ENCODE assay signal across 12 cellular contexts in the genomic region with DNA sequence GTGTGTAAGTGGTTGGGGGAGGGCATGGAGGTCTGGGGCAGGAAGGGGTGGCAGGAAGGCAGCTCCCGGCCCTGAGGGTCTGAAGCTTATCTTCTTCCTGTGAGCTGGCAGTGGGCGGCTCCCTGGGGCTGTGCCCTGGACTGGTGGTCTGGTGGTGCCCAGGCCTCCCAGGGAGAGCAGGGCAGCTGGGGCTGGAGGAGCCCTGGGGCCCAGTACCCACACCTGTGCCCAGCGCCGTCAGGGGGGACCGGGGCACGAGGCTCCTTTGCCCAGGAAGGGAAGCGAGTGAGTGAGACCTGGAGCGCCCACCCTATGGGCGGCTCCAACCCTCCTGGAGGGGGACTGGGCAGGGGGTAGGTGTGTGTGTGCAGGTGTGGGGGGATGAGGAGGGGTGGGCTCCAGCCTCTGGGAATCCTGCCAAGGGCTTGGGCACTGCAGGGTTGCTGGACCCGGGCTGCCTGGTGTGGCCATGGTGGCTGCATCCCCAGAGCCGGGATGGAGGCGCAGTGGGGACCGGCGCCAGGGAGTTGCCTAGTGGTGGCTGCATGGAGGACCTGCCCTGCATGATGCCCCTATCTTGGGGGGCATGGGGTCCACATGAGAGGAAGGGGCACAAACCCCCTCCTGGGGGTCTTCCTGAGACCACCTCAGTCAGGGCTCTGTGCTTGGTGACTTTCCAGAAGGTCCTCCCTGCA.
DNase-seq lines count a peak whose midpoint lies in the region; ATAC-seq and TF ChIP-seq lines count a peak whose summit lies in the region.
"Had no signal": no experiment of that assay in that cellular context is flagged by ENCODE, and none has a peak within 500 bp of the region (broad histone marks: within the 10 kb centered on the region; RNA-seq: fewer than 3 reads in every experiment).

No MANE protein-coding gene starts in this region.

- H3K4me1 ChIP-seq in right cardiac atrium (ENCODE audit: control insufficient read depth, insufficient read depth, low read length) (no peaks in the 10 kb centered on the region), suprapubic skin (no peaks in the 10 kb centered on the region)
- H3K4me1 ChIP-seq: tibial nerve had no signal

- CTCF ChIA-PET in activated CD8-positive, alpha-beta memory T cell treated with anti-CD3 and anti-CD28 coated beads, Interleukin-2, amount 10 ng/mL, durations not matched to agents 7 days and 5 days (lab: Charles Lee) = interaction anchor here (0.6 kb wide), 1 partner anchor 744 kb away, joined by 3 read pairs; no protein-coding TSS in a partner anchor
- CTCF ChIA-PET in activated CD8-positive, alpha-beta T cell treated with anti-CD3 and anti-CD28 coated beads, Interleukin-2, amount 10 ng/mL, durations not matched to agents 7 days and 5 days (lab: Charles Lee) = no interaction called here

- no peaks in the 10 kb centered on the region for H3K36me3 Mint-ChIP-seq in activated CD8-positive, alpha-beta memory T cell treated with anti-CD3 and anti-CD28 coated beads, Interleukin-2, amount 10 ng/mL, durations not matched to agents 7 days and 5 days
- H3K36me3 Mint-ChIP-seq in activated CD8-positive, alpha-beta T cell treated with anti-CD3 and anti-CD28 coated beads, Interleukin-2, amount 10 ng/mL, durations not matched to agents 7 days and 5 days (ENCODE audit: low read depth) = no peaks in the 10 kb centered on the region

- no peak overlapping the region for H3K4me3 ChIP-seq in right cardiac atrium (ENCODE audit: low read length)
- no peak overlapping the region for H3K4me3 ChIP-seq in suprapubic skin
- H3K4me3 ChIP-seq: skin epidermis, tibial nerve had no signal

- intact Hi-C loops in right cardiac atrium (cut with DNase I) = no loop called here

- H3K27me3 ChIP-seq in right cardiac atrium (ENCODE audit: control insufficient read depth, insufficient read depth) (no peaks in the 10 kb centered on the region), suprapubic skin (peaks cover 15% of the 10 kb centered on the region)
- H3K27me3 ChIP-seq: tibial nerve had no signal

- peaks cover 18% of the 10 kb centered on the region for H3K27me3 Mint-ChIP-seq in activated CD8-positive, alpha-beta memory T cell treated with anti-CD3 and anti-CD28 coated beads, Interleukin-2, amount 10 ng/mL, durations not matched to agents 7 days and 5 days
- H3K27me3 Mint-ChIP-seq in activated CD8-positive, alpha-beta T cell treated with anti-CD3 and anti-CD28 coated beads, Interleukin-2, amount 10 ng/mL, durations not matched to agents 7 days and 5 days (ENCODE audit: low read depth) = peaks cover 15% of the 10 kb centered on the region

- no peaks in the 10 kb centered on the region for H3K9me3 Mint-ChIP-seq in activated CD8-positive, alpha-beta memory T cell treated with anti-CD3 and anti-CD28 coated beads, Interleukin-2, amount 10 ng/mL, durations not matched to agents 7 days and 5 days (ENCODE audit: low read depth)
- no peaks in the 10 kb centered on the region for H3K9me3 Mint-ChIP-seq in activated CD8-positive, alpha-beta T cell treated with anti-CD3 and anti-CD28 coated beads, Interleukin-2, amount 10 ng/mL, durations not matched to agents 7 days and 5 days (ENCODE audit: insufficient read depth)
- H3K9me3 Mint-ChIP-seq: activated T-helper 2 cell treated with anti-CD3 and anti-CD28 coated beads, Interferon-gamma antibody, Interleukin-2, Interleukin-4, amounts not matched to agents 10 μg/mL and 5 μg/mL and 100 μg/mL, durations not matched to agents 14 hours and 24 hours and 36 hours had no signal

- no peak overlapping the region for H3K4me3 Mint-ChIP-seq in activated CD8-positive, alpha-beta memory T cell treated with anti-CD3 and anti-CD28 coated beads, Interleukin-2, amount 10 ng/mL, durations not matched to agents 7 days and 5 days
- no peak overlapping the region for H3K4me3 Mint-ChIP-seq in activated CD8-positive, alpha-beta T cell treated with anti-CD3 and anti-CD28 coated beads, Interleukin-2, amount 10 ng/mL, durations not matched to agents 7 days and 5 days

- no peaks in the 10 kb centered on the region for H3K9me3 ChIP-seq in right cardiac atrium (ENCODE audit: control insufficient read depth, low read length)
- H3K9me3 ChIP-seq in suprapubic skin = no peaks in the 10 kb centered on the region

- no peaks in the 10 kb centered on the region for H3K36me3 ChIP-seq in suprapubic skin
- H3K36me3 ChIP-seq: tibial nerve had no signal

- no peak for TF ChIP-seq EP300 in suprapubic skin (IDR thresholded peaks at IDR 0.05)

- peak; percentile 71 for DNase-seq in activated CD8-positive, alpha-beta memory T cell treated with anti-CD3 and anti-CD28 coated beads for 24 hours
- DNase-seq in activated CD8-positive, alpha-beta memory T cell treated with anti-CD3 and anti-CD28 coated beads, Interleukin-2, amount 10 ng/mL, durations not matched to agents 7 days and 5 days = no peak
- no peak for DNase-seq in activated CD8-positive, alpha-beta T cell treated with anti-CD3 and anti-CD28 coated beads, Interleukin-2, amount 10 ng/mL, durations not matched to agents 7 days and 5 days
- DNase-seq in right cardiac atrium (peak in 2 of 3 donors; percentile 7 to 58), suprapubic skin (ENCODE audit: low spot score in 2 of 2) (peak; percentile 41 to 78), hepatic stellate cell (ENCODE audit: low spot score) (no peak), HT-29 (ENCODE audit: low spot score) (no peak)
- DNase-seq: NCI-H1092 treated with DMSO at 0.1 percent for 48 hours had no signal

- H3K27ac ChIP-seq in right cardiac atrium (ENCODE audit: low read length) (no peak overlapping the region), suprapubic skin (no peak overlapping the region)
- H3K27ac ChIP-seq: tibial nerve had no signal

- POLR2A ChIA-PET in activated CD8-positive, alpha-beta T cell treated with anti-CD3 and anti-CD28 coated beads, Interleukin-2, amount 10 ng/mL, durations not matched to agents 7 days and 5 days (lab: Charles Lee) = no interaction called here

- no peak overlapping the region for H3K27ac Mint-ChIP-seq in activated CD8-positive, alpha-beta memory T cell treated with anti-CD3 and anti-CD28 coated beads, Interleukin-2, amount 10 ng/mL, durations not matched to agents 7 days and 5 days
- H3K27ac Mint-ChIP-seq in activated CD8-positive, alpha-beta T cell treated with anti-CD3 and anti-CD28 coated beads, Interleukin-2, amount 10 ng/mL, durations not matched to agents 7 days and 5 days = peak overlapping the region; percentile 77
- H3K27ac Mint-ChIP-seq: activated T-helper 2 cell treated with anti-CD3 and anti-CD28 coated beads, Interferon-gamma antibody, Interleukin-2, Interleukin-4, amounts not matched to agents 10 μg/mL and 5 μg/mL and 100 μg/mL, durations not matched to agents 14 hours and 24 hours and 36 hours had no signal

- H3K4me1 Mint-ChIP-seq in activated CD8-positive, alpha-beta memory T cell treated with anti-CD3 and anti-CD28 coated beads, Interleukin-2, amount 10 ng/mL, durations not matched to agents 7 days and 5 days = no peaks in the 10 kb centered on the region
- H3K4me1 Mint-ChIP-seq in activated CD8-positive, alpha-beta T cell treated with anti-CD3 and anti-CD28 coated beads, Interleukin-2, amount 10 ng/mL, durations not matched to agents 7 days and 5 days (ENCODE audit: low read depth) = peaks cover 6% of the 10 kb centered on the region

- TF ChIP-seq CTCF in suprapubic skin (IDR thresholded peaks at IDR 0.05) = no peak

- no peak for TF ChIP-seq POLR2A in suprapubic skin (IDR thresholded peaks at IDR 0.05)

- no peak for ATAC-seq in activated CD8-positive, alpha-beta memory T cell treated with anti-CD3 and anti-CD28 coated beads, Interleukin-2, amount 10 ng/mL, durations not matched to agents 7 days and 5 days
- ATAC-seq in activated CD8-positive, alpha-beta T cell treated with anti-CD3 and anti-CD28 coated beads, Interleukin-2, amount 10 ng/mL, durations not matched to agents 7 days and 5 days = peak; percentile 24
- ATAC-seq in right cardiac atrium = peak in 1 of 2 donors; percentile 30
- ATAC-seq in HG02840 (IDR thresholded peaks at IDR 0.05; ENCODE audit: low FRiP score, unreplicated experiment) = no peak

- 82% methylated on average over 14 of the region's 14 CpGs for WGBS in right cardiac atrium
- 68% methylated on average over 2 of the region's 14 CpGs for WGBS in suprapubic skin

Comparison
In these comparisons a context has a peak if more than half of its experiments do, and no peak if none do; other contexts are left out.
1. DNase-seq: peak in activated CD8-positive, alpha-beta memory T cell treated with anti-CD3 and anti-CD28 coated beads for 24 hours (single experiment), right cardiac atrium (2 of 3) and suprapubic skin (2 of 2); none in activated CD8-positive, alpha-beta memory T cell treated with anti-CD3 and anti-CD28 coated beads, Interleukin-2, amount 10 ng/mL, durations not matched to agents 7 days and 5 days (single experiment), activated CD8-positive, alpha-beta T cell treated with anti-CD3 and anti-CD28 coated beads, Interleukin-2, amount 10 ng/mL, durations not matched to agents 7 days and 5 days (single experiment), hepatic stellate cell (single experiment) and HT-29 (single experiment).